19 cellular contexts compared by ENCODE assay signal in genomic region chr7:152881893-152882292, GRCh38.
"Had no signal": no experiment of that assay in that cellular context is flagged by ENCODE, and none has a peak within 500 bp of the region (broad histone marks: within the 10 kb centered on the region; RNA-seq: fewer than 3 reads in every experiment).

No MANE protein-coding gene starts in this region.

- H3K36me3 ChIP-seq: esophagus squamous epithelium, gastroesophageal sphincter, lower lobe of right lung, right atrium auricular region, sigmoid colon, tibial artery had no signal

- H3K4me3 ChIP-seq: esophagus squamous epithelium, gastroesophageal sphincter, left ventricle myocardium inferior, lower lobe of right lung, right atrium auricular region, sigmoid colon, skin epidermis, tibial artery had no signal

- H3K27me3 ChIP-seq: esophagus squamous epithelium, gastroesophageal sphincter, right atrium auricular region, sigmoid colon, tibial artery had no signal

- H3K27ac ChIP-seq: epithelial cell of prostate, esophagus squamous epithelium, gastroesophageal sphincter, left ventricle myocardium inferior, lower lobe of right lung, parathyroid adenoma, right atrium auricular region, sigmoid colon, skin epidermis, tibial artery had no signal

- DNase-seq: effector memory CD4-positive, alpha-beta T cell; esophagus squamous epithelium; foreskin fibroblast; immature natural killer cell; left cardiac atrium; left ventricle myocardium inferior; lower lobe of right lung; midbrain; naive B cell; stimulated activated CD4-positive, alpha-beta T cell treated with anti-CD3 and anti-CD28 coated beads, Interleukin-12 subunit alpha, Interleukin-12 subunit beta, amount 100 ng/mL, for 4 hours; stimulated activated naive CD4-positive, alpha-beta T cell; tibial artery had no signal

- H3K9ac ChIP-seq: parathyroid adenoma had no signal

- H3K79me2 ChIP-seq: parathyroid adenoma had no signal

- ATAC-seq: gastroesophageal sphincter, left cardiac atrium, lower lobe of right lung had no signal

- H3K9me3 ChIP-seq: esophagus squamous epithelium, lower lobe of right lung, right atrium auricular region had no signal

- FAIRE-seq: keratinocyte had no signal

- H3K4me1 ChIP-seq: esophagus squamous epithelium, gastroesophageal sphincter, left ventricle myocardium inferior, lower lobe of right lung, parathyroid adenoma, right atrium auricular region, sigmoid colon, tibial artery had no signal

- H2AFZ ChIP-seq: parathyroid adenoma had no signal
